ENCODE assay signal across 21 cellular contexts in the genomic region with DNA sequence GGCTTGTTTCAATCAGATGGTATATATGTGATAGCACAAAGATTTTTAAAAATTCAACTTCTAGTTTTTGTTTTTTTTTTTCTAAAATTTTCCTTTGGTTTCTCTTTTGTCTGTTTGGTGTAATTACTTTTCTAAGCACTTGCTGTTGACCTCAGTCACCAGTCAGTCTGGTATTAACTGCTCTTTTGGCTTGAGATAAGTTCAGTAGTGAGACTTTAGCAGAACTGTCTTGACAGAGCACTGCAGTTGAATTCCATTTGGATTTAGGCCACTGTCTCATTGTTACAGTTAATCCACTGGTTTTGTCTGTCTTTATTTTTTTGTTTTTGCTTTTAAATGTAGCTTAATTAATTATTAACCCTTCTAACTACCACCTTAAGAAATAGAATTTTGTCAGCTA. TPM values are rescaled to one million over a fixed set of nuclear protein-coding genes. Genes with fewer than 3 reads are reported as not detected.
DNase-seq lines count a peak whose midpoint lies in the region; ATAC-seq and TF ChIP-seq lines count a peak whose summit lies in the region.
"Had no signal": no experiment of that assay in that cellular context is flagged by ENCODE, and none has a peak within 500 bp of the region (broad histone marks: within the 10 kb centered on the region; RNA-seq: fewer than 3 reads in every experiment).

No MANE protein-coding gene starts in this region.

- H3K4me2 ChIP-seq in PC-9 = no peak overlapping the region
- H3K4me2 ChIP-seq: SK-N-SH had no signal

- BruUV-seq in PC-9 (replicated peaks; lab: Mats Ljungman, UMichigan) = no TSS peak

- TF ChIP-seq CTCF in PC-9 (conservative IDR thresholded peaks at IDR 0.05) (no peak), gastrocnemius medialis (IDR thresholded peaks at IDR 0.05 in 4 of 5, conservative IDR thresholded peaks at IDR 0.05 in 1 of 5) (no peak)

- H3K36me3 ChIP-seq in PC-9 (ENCODE audit: low read depth) (peaks cover 42% of the 10 kb centered on the region), gastrocnemius medialis (peaks cover 0 to 6% of the 10 kb centered on the region in 2 donors), HAP-1 (replicated peaks) (no peaks in the 10 kb centered on the region)

- H3K79me2 ChIP-seq in PC-9 (ENCODE audit: low read depth) = peaks cover 85% of the 10 kb centered on the region

- CTCF ChIA-PET in PC-9 (lab: Charles Lee) = no interaction called here

- H3F3A ChIP-seq in PC-9 (ENCODE audit: insufficient read depth, low read depth) = peaks cover 23% of the 10 kb centered on the region

- peaks cover 34% of the 10 kb centered on the region for H3K4me1 ChIP-seq in PC-9 (replicated peaks; ENCODE audit: insufficient read depth)
- peaks cover 79 to 95% of the 10 kb centered on the region in 2 donors for H3K4me1 ChIP-seq in gastrocnemius medialis
- H3K4me1 ChIP-seq in HAP-1 = peaks cover 8% of the 10 kb centered on the region

- in situ Hi-C loops in gastrocnemius medialis (cut with MboI; ENCODE audit: low sequenced_read_pairs in 4 of 4) = no loop called here
- in situ Hi-C loops in HAP-1 (cut with MboI; ENCODE audit: low sequenced_read_pairs) = no loop called here

- H3K27ac ChIP-seq in PC-9 = peak overlapping the region; percentile 34
- peak overlapping the region; percentile 45 to 99 (median 56) for H3K27ac ChIP-seq in gastrocnemius medialis
- H3K27ac ChIP-seq: Peyer's patch had no signal

- H3K27me3 ChIP-seq in PC-9 (ENCODE audit: insufficient read depth, low read depth) = no peaks in the 10 kb centered on the region
- no peaks in the 10 kb centered on the region for H3K27me3 ChIP-seq in gastrocnemius medialis
- H3K27me3 ChIP-seq in HAP-1 (ENCODE audit: low read depth) = no peaks in the 10 kb centered on the region
- H3K27me3 ChIP-seq: Peyer's patch had no signal

- H3K9me2 ChIP-seq in PC-9 (ENCODE audit: insufficient read depth) = no peaks in the 10 kb centered on the region
- H3K9me2 ChIP-seq: SK-N-SH had no signal

- POLR2A ChIA-PET in PC-9 (lab: Charles Lee; ENCODE audit: unreplicated experiment) = interaction anchor here (0.6 to 0.7 kb wide), 2 partner anchors 124 to 128 kb away, joined by 14 to 19 read pairs; no protein-coding TSS in a partner anchor

- intact Hi-C loops in PC-9 (cut with micrococcal nuclease; ENCODE audit: unreplicated experiment) = no loop called here
- intact Hi-C loops in Right ventricle myocardium superior (cut with DNase I) = no loop called here
- intact Hi-C loops in gastrocnemius medialis (cut with DNase I; ENCODE audit: low total_unique reads) = no loop called here

- no peak for DNase-seq in PC-9
- DNase-seq in Right ventricle myocardium superior = no peak
- no peak for DNase-seq in left lobe of liver (ENCODE audit: low spot score)
- DNase-seq in gastrocnemius medialis = no peak
- DNase-seq in NCI-H187 (lab: John Stamatoyannopoulos, UW) = no peak
- no peak for DNase-seq in kidney glomerular epithelial cell (lab: John Stamatoyannopoulos, UW)
- no peak for DNase-seq in HAP-1 (ENCODE audit: low spot score in 2 of 2)
- DNase-seq: Caco-2; CD4-positive, CD25-positive, alpha-beta regulatory T cell; DMS153; EL; MV-4-11; NCI-H1417; NCI-H2029; NCI-H2171 treated with DMSO at 0.1 percent for 48 hours; NCI-H446 treated with DMSO at 0.1 percent for 48 hours; NCI-H748 treated with DMSO at 0.1 percent for 48 hours; Peyer's patch; SHP77; SK-N-SH had no signal

- TF ChIP-seq POLR2A in gastrocnemius medialis (IDR thresholded peaks at IDR 0.05) = no peak

- no peak overlapping the region for H2AFZ ChIP-seq in PC-9

- no peaks in the 10 kb centered on the region for H3K9me3 ChIP-seq in PC-9 (ENCODE audit: insufficient read depth, low read depth)
- H3K9me3 ChIP-seq in gastrocnemius medialis = no peaks in the 10 kb centered on the region
- H3K9me3 ChIP-seq in HAP-1 = no peaks in the 10 kb centered on the region
- H3K9me3 ChIP-seq: Caco-2, Peyer's patch, SK-N-SH had no signal

- H3K4me3 ChIP-seq in PC-9 (no peak overlapping the region), gastrocnemius medialis (peak overlapping the region in 1 of 4 donors; percentile 2), HAP-1 (no peak overlapping the region)
- H3K4me3 ChIP-seq: Peyer's patch had no signal

- no peaks in the 10 kb centered on the region for H4K20me1 ChIP-seq in PC-9 (ENCODE audit: insufficient read depth)

- ATAC-seq in Right ventricle myocardium superior (ENCODE audit: poor library complexity) = peak; percentile 60
- peak; percentile 74 for ATAC-seq in left lobe of liver
- ATAC-seq in gastrocnemius medialis = peak in 1 of 2 donors; percentile 39
- ATAC-seq in GM18511 (IDR thresholded peaks at IDR 0.05; ENCODE audit: unreplicated experiment) = no peak

RNA-seq across cellular contexts. Expression of gene OSBPL9, which starts 36.2 kb away (rescaled TPM):
- total RNA-seq in PC-9 (2021) (149 and 188 TPM in 2 replicates), Right ventricle myocardium superior (41.7 TPM), left lobe of liver (61.1 TPM), gastrocnemius medialis (100 to 1,000 TPM in 3 of 4 donors, 10 to 100 TPM in 1; 65.8 to 206 (median 136) TPM)
